Comparison of ENCODE assay signal across 1 cellular context in the genomic region with DNA sequence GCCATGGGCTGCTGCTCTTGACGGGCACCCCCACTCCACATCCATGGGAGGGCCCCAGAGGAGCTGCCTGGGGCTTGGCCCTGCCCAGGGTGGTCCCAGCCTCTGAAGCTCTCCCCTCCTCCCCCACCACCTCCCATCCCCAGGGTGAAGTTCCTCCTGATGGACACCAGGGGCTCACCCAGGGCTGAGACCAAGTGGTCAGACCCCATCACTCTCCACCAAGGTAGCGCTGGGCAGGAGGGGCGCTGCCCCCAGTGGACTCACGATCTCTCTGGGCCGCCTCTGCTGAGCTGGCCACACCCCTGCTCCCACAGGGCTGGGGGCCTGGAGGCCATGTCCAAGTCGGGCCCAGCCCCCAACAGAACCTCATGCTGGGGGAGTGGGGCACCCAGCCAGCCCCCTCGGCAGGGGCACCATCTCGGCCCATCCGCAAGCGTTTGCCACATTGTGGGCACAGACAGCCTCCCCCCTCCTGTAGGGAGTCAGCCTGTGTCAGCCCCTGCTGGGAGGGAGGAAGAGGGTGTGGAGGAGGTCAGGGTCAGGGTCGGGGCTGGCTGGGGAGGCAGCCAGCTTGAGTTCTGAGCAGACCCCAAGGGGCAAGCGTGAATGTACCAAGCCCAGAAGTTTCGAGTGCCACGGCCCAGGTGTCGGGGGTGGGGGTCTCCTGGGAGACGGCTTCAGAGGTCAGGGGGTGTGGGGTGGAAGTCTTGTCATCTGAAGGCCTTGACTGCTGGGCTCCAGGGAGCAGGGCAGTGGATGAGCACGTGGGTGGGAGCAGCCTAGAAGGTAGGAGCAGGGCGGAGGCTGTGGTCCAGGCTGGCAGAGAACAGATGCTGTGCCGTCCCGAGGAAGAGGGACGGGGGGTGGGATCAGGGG.
A peak's percentile ranks its signal among the peaks of the same experiment; 100 is the strongest.
TF ChIP-seq lines count a peak whose summit lies in the region.

No MANE protein-coding gene starts in this region.

TF ChIP-seq in HepG2, 621 proteins besides CTCF, POLR2A, EP300 and RAD21 (continues in another document):
- TF ChIP-seq, protein P1, sequence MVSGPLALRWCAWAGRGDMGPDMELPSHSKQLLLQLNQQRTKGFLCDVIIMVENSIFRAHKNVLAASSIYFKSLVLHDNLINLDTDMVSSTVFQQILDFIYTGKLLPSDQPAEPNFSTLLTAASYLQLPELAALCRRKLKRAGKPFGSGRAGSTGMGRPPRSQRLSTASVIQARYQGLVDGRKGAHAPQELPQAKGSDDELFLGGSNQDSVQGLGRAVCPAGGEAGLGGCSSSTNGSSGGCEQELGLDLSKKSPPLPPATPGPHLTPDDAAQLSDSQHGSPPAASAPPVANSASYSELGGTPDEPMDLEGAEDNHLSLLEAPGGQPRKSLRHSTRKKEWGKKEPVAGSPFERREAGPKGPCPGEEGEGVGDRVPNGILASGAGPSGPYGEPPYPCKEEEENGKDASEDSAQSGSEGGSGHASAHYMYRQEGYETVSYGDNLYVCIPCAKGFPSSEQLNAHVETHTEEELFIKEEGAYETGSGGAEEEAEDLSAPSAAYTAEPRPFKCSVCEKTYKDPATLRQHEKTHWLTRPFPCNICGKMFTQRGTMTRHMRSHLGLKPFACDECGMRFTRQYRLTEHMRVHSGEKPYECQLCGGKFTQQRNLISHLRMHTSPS (CRISPR knock-in tag; IDR thresholded peaks at IDR 0.05; ENCODE audit: low read depth), result peak; percentile 64; the same call in 1 of the 2 replicates
- TF ChIP-seq, protein P2, sequence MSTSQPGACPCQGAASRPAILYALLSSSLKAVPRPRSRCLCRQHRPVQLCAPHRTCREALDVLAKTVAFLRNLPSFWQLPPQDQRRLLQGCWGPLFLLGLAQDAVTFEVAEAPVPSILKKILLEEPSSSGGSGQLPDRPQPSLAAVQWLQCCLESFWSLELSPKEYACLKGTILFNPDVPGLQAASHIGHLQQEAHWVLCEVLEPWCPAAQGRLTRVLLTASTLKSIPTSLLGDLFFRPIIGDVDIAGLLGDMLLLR (CRISPR knock-in tag; IDR thresholded peaks at IDR 0.05), result no peak
- TF ChIP-seq ZNF816 (CRISPR knock-in tag; IDR thresholded peaks at IDR 0.05; ENCODE audit: borderline replicate concordance) (no peak), TAF1 (CRISPR knock-in tag; IDR thresholded peaks at IDR 0.05) (no peak), ATM (IDR thresholded peaks at IDR 0.05; ENCODE audit: borderline replicate concordance) (no peak), ZNF572 (CRISPR knock-in tag; IDR thresholded peaks at IDR 0.05) (peak; percentile 88; the same call in 1 of the 2 replicates), ZNF263 (CRISPR knock-in tag; IDR thresholded peaks at IDR 0.05) (no peak), SALL2 (CRISPR knock-in tag; IDR thresholded peaks at IDR 0.05) (no peak), FOXA1 (IDR thresholded peaks at IDR 0.05) (no peak), FOXA1 (CRISPR knock-in tag; IDR thresholded peaks at IDR 0.05) (no peak), ZNF235 (CRISPR knock-in tag; IDR thresholded peaks at IDR 0.05; ENCODE audit: borderline replicate concordance) (no peak), PPARG (CRISPR knock-in tag; conservative IDR thresholded peaks at IDR 0.05) (peak; percentile 45; the same call in 1 of the 2 replicates), ZSCAN30 (CRISPR knock-in tag; IDR thresholded peaks at IDR 0.05) (no peak), ZNF562 (CRISPR knock-in tag; IDR thresholded peaks at IDR 0.05; ENCODE audit: borderline replicate concordance) (no peak), ZNF431 (CRISPR knock-in tag; IDR thresholded peaks at IDR 0.05; ENCODE audit: borderline replicate concordance, low read depth) (no peak), ZNF773 (CRISPR knock-in tag; IDR thresholded peaks at IDR 0.05; ENCODE audit: borderline replicate concordance) (no peak), SMYD3 (CRISPR knock-in tag; IDR thresholded peaks at IDR 0.05) (no peak), MED1 (CRISPR knock-in tag; IDR thresholded peaks at IDR 0.05) (0 out of 2 replicates have a peak, but pooled peaks have one; percentile 31), KDM6A (CRISPR knock-in tag; IDR thresholded peaks at IDR 0.05; ENCODE audit: low read depth) (no peak), NR2C2 (CRISPR knock-in tag; IDR thresholded peaks at IDR 0.05; ENCODE audit: borderline replicate concordance) (0 out of 2 replicates have a peak, but pooled peaks have one; percentile 28), EHMT2 (IDR thresholded peaks at IDR 0.05; ENCODE audit: borderline replicate concordance, low read depth, low read length) (no peak), SMARCE1 (IDR thresholded peaks at IDR 0.05; ENCODE audit: borderline replicate concordance) (no peak), HNF4A (CRISPR knock-in tag; IDR thresholded peaks at IDR 0.05) (peak; percentile 30; the same call in 1 of the 2 replicates), HOXA5 (CRISPR knock-in tag; IDR thresholded peaks at IDR 0.05) (no peak), DNMT1 (CRISPR knock-in tag; IDR thresholded peaks at IDR 0.05) (no peak), ZNF333 (CRISPR knock-in tag; IDR thresholded peaks at IDR 0.05; ENCODE audit: borderline replicate concordance) (no peak), ZNF615 (CRISPR knock-in tag; IDR thresholded peaks at IDR 0.05; ENCODE audit: borderline replicate concordance) (no peak), ZNF234 (CRISPR knock-in tag; conservative IDR thresholded peaks at IDR 0.05) (no peak), ZNF549 (CRISPR knock-in tag; IDR thresholded peaks at IDR 0.05) (no peak), MBNL3 (CRISPR knock-in tag; conservative IDR thresholded peaks at IDR 0.05) (no peak), CEBPG (CRISPR knock-in tag; IDR thresholded peaks at IDR 0.05) (no peak)
- TF ChIP-seq, protein P3, sequence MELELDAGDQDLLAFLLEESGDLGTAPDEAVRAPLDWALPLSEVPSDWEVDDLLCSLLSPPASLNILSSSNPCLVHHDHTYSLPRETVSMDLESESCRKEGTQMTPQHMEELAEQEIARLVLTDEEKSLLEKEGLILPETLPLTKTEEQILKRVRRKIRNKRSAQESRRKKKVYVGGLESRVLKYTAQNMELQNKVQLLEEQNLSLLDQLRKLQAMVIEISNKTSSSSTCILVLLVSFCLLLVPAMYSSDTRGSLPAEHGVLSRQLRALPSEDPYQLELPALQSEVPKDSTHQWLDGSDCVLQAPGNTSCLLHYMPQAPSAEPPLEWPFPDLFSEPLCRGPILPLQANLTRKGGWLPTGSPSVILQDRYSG (CRISPR knock-in tag; IDR thresholded peaks at IDR 0.05), result no peak
- TF ChIP-seq, protein P4, sequence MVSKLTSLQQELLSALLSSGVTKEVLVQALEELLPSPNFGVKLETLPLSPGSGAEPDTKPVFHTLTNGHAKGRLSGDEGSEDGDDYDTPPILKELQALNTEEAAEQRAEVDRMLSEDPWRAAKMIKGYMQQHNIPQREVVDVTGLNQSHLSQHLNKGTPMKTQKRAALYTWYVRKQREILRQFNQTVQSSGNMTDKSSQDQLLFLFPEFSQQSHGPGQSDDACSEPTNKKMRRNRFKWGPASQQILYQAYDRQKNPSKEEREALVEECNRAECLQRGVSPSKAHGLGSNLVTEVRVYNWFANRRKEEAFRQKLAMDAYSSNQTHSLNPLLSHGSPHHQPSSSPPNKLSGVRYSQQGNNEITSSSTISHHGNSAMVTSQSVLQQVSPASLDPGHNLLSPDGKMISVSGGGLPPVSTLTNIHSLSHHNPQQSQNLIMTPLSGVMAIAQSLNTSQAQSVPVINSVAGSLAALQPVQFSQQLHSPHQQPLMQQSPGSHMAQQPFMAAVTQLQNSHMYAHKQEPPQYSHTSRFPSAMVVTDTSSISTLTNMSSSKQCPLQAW (CRISPR knock-in tag; IDR thresholded peaks at IDR 0.05), result 0 out of 2 replicates have a peak, but pooled peaks have one; percentile 52
- TF ChIP-seq, protein P5, sequence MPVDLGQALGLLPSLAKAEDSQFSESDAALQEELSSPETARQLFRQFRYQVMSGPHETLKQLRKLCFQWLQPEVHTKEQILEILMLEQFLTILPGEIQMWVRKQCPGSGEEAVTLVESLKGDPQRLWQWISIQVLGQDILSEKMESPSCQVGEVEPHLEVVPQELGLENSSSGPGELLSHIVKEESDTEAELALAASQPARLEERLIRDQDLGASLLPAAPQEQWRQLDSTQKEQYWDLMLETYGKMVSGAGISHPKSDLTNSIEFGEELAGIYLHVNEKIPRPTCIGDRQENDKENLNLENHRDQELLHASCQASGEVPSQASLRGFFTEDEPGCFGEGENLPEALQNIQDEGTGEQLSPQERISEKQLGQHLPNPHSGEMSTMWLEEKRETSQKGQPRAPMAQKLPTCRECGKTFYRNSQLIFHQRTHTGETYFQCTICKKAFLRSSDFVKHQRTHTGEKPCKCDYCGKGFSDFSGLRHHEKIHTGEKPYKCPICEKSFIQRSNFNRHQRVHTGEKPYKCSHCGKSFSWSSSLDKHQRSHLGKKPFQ (CRISPR knock-in tag; IDR thresholded peaks at IDR 0.05; ENCODE audit: insufficient replicate concordance), result no peak
- TF ChIP-seq, protein P6, sequence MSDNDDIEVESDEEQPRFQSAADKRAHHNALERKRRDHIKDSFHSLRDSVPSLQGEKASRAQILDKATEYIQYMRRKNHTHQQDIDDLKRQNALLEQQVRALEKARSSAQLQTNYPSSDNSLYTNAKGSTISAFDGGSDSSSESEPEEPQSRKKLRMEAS (IDR thresholded peaks at IDR 0.05), result 0 out of 2 replicates have a peak, but pooled peaks have one; percentile 22
- TF ChIP-seq, protein P7, sequence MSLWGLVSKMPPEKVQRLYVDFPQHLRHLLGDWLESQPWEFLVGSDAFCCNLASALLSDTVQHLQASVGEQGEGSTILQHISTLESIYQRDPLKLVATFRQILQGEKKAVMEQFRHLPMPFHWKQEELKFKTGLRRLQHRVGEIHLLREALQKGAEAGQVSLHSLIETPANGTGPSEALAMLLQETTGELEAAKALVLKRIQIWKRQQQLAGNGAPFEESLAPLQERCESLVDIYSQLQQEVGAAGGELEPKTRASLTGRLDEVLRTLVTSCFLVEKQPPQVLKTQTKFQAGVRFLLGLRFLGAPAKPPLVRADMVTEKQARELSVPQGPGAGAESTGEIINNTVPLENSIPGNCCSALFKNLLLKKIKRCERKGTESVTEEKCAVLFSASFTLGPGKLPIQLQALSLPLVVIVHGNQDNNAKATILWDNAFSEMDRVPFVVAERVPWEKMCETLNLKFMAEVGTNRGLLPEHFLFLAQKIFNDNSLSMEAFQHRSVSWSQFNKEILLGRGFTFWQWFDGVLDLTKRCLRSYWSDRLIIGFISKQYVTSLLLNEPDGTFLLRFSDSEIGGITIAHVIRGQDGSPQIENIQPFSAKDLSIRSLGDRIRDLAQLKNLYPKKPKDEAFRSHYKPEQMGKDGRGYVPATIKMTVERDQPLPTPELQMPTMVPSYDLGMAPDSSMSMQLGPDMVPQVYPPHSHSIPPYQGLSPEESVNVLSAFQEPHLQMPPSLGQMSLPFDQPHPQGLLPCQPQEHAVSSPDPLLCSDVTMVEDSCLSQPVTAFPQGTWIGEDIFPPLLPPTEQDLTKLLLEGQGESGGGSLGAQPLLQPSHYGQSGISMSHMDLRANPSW (CRISPR knock-in tag; IDR thresholded peaks at IDR 0.05; ENCODE audit: borderline replicate concordance), result no peak
- TF ChIP-seq, protein P8, sequence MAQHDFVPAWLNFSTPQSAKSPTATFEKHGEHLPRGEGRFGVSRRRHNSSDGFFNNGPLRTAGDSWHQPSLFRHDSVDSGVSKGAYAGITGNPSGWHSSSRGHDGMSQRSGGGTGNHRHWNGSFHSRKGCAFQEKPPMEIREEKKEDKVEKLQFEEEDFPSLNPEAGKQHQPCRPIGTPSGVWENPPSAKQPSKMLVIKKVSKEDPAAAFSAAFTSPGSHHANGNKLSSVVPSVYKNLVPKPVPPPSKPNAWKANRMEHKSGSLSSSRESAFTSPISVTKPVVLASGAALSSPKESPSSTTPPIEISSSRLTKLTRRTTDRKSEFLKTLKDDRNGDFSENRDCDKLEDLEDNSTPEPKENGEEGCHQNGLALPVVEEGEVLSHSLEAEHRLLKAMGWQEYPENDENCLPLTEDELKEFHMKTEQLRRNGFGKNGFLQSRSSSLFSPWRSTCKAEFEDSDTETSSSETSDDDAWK (CRISPR knock-in tag; IDR thresholded peaks at IDR 0.05), result no peak
- TF ChIP-seq, protein P9, sequence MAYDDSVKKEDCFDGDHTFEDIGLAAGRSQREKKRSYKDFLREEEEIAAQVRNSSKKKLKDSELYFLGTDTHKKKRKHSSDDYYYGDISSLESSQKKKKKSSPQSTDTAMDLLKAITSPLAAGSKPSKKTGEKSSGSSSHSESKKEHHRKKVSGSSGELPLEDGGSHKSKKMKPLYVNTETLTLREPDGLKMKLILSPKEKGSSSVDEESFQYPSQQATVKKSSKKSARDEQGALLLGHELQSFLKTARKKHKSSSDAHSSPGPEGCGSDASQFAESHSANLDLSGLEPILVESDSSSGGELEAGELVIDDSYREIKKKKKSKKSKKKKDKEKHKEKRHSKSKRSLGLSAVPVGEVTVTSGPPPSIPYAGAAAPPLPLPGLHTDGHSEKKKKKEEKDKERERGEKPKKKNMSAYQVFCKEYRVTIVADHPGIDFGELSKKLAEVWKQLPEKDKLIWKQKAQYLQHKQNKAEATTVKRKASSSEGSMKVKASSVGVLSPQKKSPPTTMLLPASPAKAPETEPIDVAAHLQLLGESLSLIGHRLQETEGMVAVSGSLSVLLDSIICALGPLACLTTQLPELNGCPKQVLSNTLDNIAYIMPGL (CRISPR knock-in tag; IDR thresholded peaks at IDR 0.05; ENCODE audit: borderline replicate concordance in 1 of 2, low read depth in 1 of 2), result peak; percentile 37 to 42; a peak in 2 of 4 replicates
- TF ChIP-seq, protein P10, sequence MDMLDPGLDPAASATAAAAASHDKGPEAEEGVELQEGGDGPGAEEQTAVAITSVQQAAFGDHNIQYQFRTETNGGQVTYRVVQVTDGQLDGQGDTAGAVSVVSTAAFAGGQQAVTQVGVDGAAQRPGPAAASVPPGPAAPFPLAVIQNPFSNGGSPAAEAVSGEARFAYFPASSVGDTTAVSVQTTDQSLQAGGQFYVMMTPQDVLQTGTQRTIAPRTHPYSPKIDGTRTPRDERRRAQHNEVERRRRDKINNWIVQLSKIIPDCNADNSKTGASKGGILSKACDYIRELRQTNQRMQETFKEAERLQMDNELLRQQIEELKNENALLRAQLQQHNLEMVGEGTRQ (IDR thresholded peaks at IDR 0.05; ENCODE audit: low read depth, low read length), result no peak
- TF ChIP-seq, protein P10 (CRISPR knock-in tag; IDR thresholded peaks at IDR 0.05; ENCODE audit: borderline replicate concordance), result no peak
- TF ChIP-seq, protein P11, sequence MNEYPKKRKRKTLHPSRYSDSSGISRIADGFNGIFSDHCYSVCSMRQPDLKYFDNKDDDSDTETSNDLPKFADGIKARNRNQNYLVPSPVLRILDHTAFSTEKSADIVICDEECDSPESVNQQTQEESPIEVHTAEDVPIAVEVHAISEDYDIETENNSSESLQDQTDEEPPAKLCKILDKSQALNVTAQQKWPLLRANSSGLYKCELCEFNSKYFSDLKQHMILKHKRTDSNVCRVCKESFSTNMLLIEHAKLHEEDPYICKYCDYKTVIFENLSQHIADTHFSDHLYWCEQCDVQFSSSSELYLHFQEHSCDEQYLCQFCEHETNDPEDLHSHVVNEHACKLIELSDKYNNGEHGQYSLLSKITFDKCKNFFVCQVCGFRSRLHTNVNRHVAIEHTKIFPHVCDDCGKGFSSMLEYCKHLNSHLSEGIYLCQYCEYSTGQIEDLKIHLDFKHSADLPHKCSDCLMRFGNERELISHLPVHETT (CRISPR knock-in tag; conservative IDR thresholded peaks at IDR 0.05), result no peak
